Comparison of ENCODE assay signal across 8 cellular contexts in the genomic region with DNA sequence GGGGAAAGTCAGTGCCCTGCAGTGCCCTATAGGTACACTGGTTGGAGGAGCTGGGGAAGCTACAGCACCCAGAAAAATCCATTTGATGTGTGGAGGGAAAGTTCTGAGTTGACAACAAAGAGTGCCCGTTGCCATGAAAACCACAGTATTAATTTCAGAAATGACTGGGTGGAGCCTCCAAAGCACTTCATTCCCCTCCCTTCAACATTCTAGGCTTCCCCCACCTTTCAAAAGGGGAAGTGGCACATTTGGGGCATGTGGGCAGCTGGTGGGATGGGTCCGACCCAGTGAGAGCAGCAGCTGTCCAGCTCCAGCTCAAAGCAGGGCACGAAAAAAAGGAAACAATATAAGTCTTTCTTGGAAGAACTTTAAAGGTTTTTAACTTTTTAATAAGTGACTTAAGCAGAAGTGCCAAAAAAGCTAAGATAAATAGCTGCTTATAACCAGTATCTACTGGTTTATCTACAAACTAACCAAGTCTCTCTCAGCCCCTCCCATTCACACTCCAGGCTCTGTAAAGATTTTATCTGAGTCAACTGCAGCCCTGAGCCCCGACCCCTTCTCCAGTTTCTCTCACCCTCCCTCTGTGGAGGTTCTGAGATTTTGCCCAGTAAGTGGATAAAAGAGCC.
DNase-seq lines count a peak whose midpoint lies in the region; ATAC-seq lines count a peak whose summit lies in the region.

No MANE protein-coding gene starts in this region.

- no peaks in the 10 kb centered on the region for H3K27me3 Mint-ChIP-seq in dendritic cell treated with granulocyte-macrophage colony-stimulating factor and Interleukin-4, amounts not matched to agents 40 ng/mL and 50 ng/mL, for 4 days

- DNase-seq in activated CD4-positive, CD25-positive, alpha-beta regulatory T cell treated with anti-CD3 and anti-CD28 coated beads, Interleukin-2, amount 50 U/mL, for 16 hours (ENCODE audit: low read depth, low spot score) = peak; percentile 55
- no peak for DNase-seq in activated CD4-positive, CD25-positive, alpha-beta regulatory T cell treated with anti-CD3 and anti-CD28 coated beads, Interleukin-2, amount 50 U/mL, for 72 hours
- DNase-seq in T-helper 9 cell (peak; percentile 59), NCI-H2081 treated with DMSO at 0.1 percent for 48 hours (lab: John Stamatoyannopoulos, UW) (no peak), HK-2 (ENCODE audit: unreplicated experiment) (no peak)

- peak; percentile 46 for ATAC-seq in HG03432 (IDR thresholded peaks at IDR 0.05; ENCODE audit: unreplicated experiment)

- no peaks in the 10 kb centered on the region for H3K27me3 ChIP-seq in muscle layer of duodenum (ENCODE audit: low read depth, low read length)

- H3K4me3 ChIP-seq in muscle layer of duodenum (ENCODE audit: low read depth in 1 of 2, low read length in 2 of 2) = peak overlapping the region; percentile 23 to 37

- H3K36me3 Mint-ChIP-seq in dendritic cell treated with granulocyte-macrophage colony-stimulating factor and Interleukin-4, amounts not matched to agents 40 ng/mL and 50 ng/mL, for 4 days (ENCODE audit: low read depth) = peaks cover 37% of the 10 kb centered on the region

- intact Hi-C loops in dendritic cell treated with granulocyte-macrophage colony-stimulating factor and Interleukin-4, amounts not matched to agents 40 ng/mL and 50 ng/mL, for 4 days (cut with micrococcal nuclease) = loop anchor here (2.0 kb wide), 2 partner anchors 15 to 17 kb away; partner anchors contain the start of gene EEF1G

- peak overlapping the region; percentile 79 for H3K4me3 Mint-ChIP-seq in dendritic cell treated with granulocyte-macrophage colony-stimulating factor and Interleukin-4, amounts not matched to agents 40 ng/mL and 50 ng/mL, for 4 days

- peak overlapping the region; percentile 100 for H3K27ac ChIP-seq in muscle layer of duodenum (ENCODE audit: low read length)

- peaks cover 14 to 27% of the 10 kb centered on the region in 2 donors for H3K36me3 ChIP-seq in muscle layer of duodenum (ENCODE audit: control insufficient read depth in 1 of 2, insufficient read depth in 2 of 2, low read length in 2 of 2)

- peak overlapping the region; percentile 99 for H3K27ac Mint-ChIP-seq in dendritic cell treated with granulocyte-macrophage colony-stimulating factor and Interleukin-4, amounts not matched to agents 40 ng/mL and 50 ng/mL, for 4 days

- H3K4me1 Mint-ChIP-seq in dendritic cell treated with granulocyte-macrophage colony-stimulating factor and Interleukin-4, amounts not matched to agents 40 ng/mL and 50 ng/mL, for 4 days (ENCODE audit: low read depth) = peaks cover 89% of the 10 kb centered on the region

- no peaks in the 10 kb centered on the region for H3K9me3 ChIP-seq in muscle layer of duodenum (ENCODE audit: control insufficient read depth in 1 of 2, low read length in 2 of 2)

- no peaks in the 10 kb centered on the region for H3K9me3 Mint-ChIP-seq in dendritic cell treated with granulocyte-macrophage colony-stimulating factor and Interleukin-4, amounts not matched to agents 40 ng/mL and 50 ng/mL, for 4 days

- H3K4me1 ChIP-seq in muscle layer of duodenum (ENCODE audit: control insufficient read depth in 1 of 2, insufficient read depth in 2 of 2, low read length in 2 of 2) = peaks cover 59 to 79% of the 10 kb centered on the region in 2 donors

Comparison
In these comparisons a context has a peak if more than half of its experiments do, and no peak if none do; other contexts are left out.
1. DNase-seq: peak in activated CD4-positive, CD25-positive, alpha-beta regulatory T cell treated with anti-CD3 and anti-CD28 coated beads, Interleukin-2, amount 50 U/mL, for 16 hours (single experiment) and T-helper 9 cell (single experiment); none in activated CD4-positive, CD25-positive, alpha-beta regulatory T cell treated with anti-CD3 and anti-CD28 coated beads, Interleukin-2, amount 50 U/mL, for 72 hours (single experiment), NCI-H2081 treated with DMSO at 0.1 percent for 48 hours (single experiment) and HK-2 (single experiment).